ENCODE assay signal across 11 cellular contexts in genomic region chr1:230752407-230752806, GRCh38. TPM values are rescaled to one million over a fixed set of nuclear protein-coding genes. Genes with fewer than 3 reads are reported as not detected.
DNase-seq lines count a peak whose midpoint lies in the region; ATAC-seq lines count a peak whose summit lies in the region.
"Had no signal": no experiment of that assay in that cellular context is flagged by ENCODE, and none has a peak within 500 bp of the region (broad histone marks: within the 10 kb centered on the region; RNA-seq: fewer than 3 reads in every experiment).

No MANE protein-coding gene starts in this region.

- peak overlapping the region in 10 of 11 experiments; percentile 66 to 87 (median 82); a peak in 13 of 22 replicates for H3K4me2 ChIP-seq in BLaER1 treated with 17β-estradiol and CSF1 and Interleukin-3, amounts not matched to agents 10 nM and 100 nM

- no peak overlapping the region for H3K4me3 ChIP-seq in BLaER1 treated with 17β-estradiol and CSF1 and Interleukin-3, amounts not matched to agents 10 nM and 100 nM

- ATAC-seq in HG03439 (IDR thresholded peaks at IDR 0.05; ENCODE audit: unreplicated experiment) (no peak), GM19035 (IDR thresholded peaks at IDR 0.05; ENCODE audit: unreplicated experiment) (no peak)

- H4K20me1 ChIP-seq in BLaER1 treated with 17β-estradiol and CSF1 and Interleukin-3, amounts not matched to agents 10 nM and 100 nM = no peaks in the 10 kb centered on the region

- DNase-seq in NCI-H2029 treated with DMSO at 0.1 percent for 48 hours (lab: John Stamatoyannopoulos, UW) (peak; percentile 86), cerebellar cortex (ENCODE audit: low spot score) (peak; percentile 94), mucosa of gallbladder (ENCODE audit: low spot score) (peak; percentile 56), HUDEP-2 (lab: John Stamatoyannopoulos, UW; ENCODE audit: unreplicated experiment in 76 of 76) (no peak)
- no peak for DNase-seq in activated CD4-positive, CD25-positive, alpha-beta regulatory T cell (lab: John Stamatoyannopoulos, UW)
- DNase-seq: KBM-7; stimulated activated CD4-positive, alpha-beta T cell treated with anti-CD3 and anti-CD28 coated beads, Interleukin-2, amount 100 ng/mL, for 48 hours had no signal

- H3K27ac ChIP-seq in BLaER1 treated with 17β-estradiol and CSF1 and Interleukin-3, amounts not matched to agents 10 nM and 100 nM = no peak overlapping the region

- H3K27me3 ChIP-seq in BLaER1 treated with 17β-estradiol and CSF1 and Interleukin-3, amounts not matched to agents 10 nM and 100 nM = no peaks in the 10 kb centered on the region

- no peaks in the 10 kb centered on the region for H3K36me3 ChIP-seq in BLaER1 treated with 17β-estradiol and CSF1 and Interleukin-3, amounts not matched to agents 10 nM and 100 nM

- peaks cover 33 to 58% (median 52%) of the 10 kb centered on the region in 10 experiments for H3K4me1 ChIP-seq in BLaER1 treated with 17β-estradiol and CSF1 and Interleukin-3, amounts not matched to agents 10 nM and 100 nM

- H3K9me3 ChIP-seq in BLaER1 treated with 17β-estradiol and CSF1 and Interleukin-3, amounts not matched to agents 10 nM and 100 nM (replicated peaks in 1 of 11) = no peaks in the 10 kb centered on the region

- H3K9ac ChIP-seq in BLaER1 treated with 17β-estradiol and CSF1 and Interleukin-3, amounts not matched to agents 10 nM and 100 nM = no peak overlapping the region

RNA-seq across cellular contexts. Expression of gene CAPN9, which starts 5.2 kb away (rescaled TPM):
- 0.83 TPM for total RNA-seq in mucosa of gallbladder
- total RNA-seq: lung microvascular endothelial cell had no signal

RNA-seq across cellular contexts. Expression of gene AGT, which starts 38.5 kb away (rescaled TPM):
- total RNA-seq in mucosa of gallbladder = 341 TPM
- total RNA-seq: lung microvascular endothelial cell had no signal

Comparison
In these comparisons a context has a peak if more than half of its experiments do, and no peak if none do; other contexts are left out.
1. DNase-seq: peak in NCI-H2029 treated with DMSO at 0.1 percent for 48 hours (single experiment), cerebellar cortex (single experiment) and mucosa of gallbladder (single experiment); none in HUDEP-2 (0 of 76) and activated CD4-positive, CD25-positive, alpha-beta regulatory T cell (0 of 4).